In the genomic region with DNA sequence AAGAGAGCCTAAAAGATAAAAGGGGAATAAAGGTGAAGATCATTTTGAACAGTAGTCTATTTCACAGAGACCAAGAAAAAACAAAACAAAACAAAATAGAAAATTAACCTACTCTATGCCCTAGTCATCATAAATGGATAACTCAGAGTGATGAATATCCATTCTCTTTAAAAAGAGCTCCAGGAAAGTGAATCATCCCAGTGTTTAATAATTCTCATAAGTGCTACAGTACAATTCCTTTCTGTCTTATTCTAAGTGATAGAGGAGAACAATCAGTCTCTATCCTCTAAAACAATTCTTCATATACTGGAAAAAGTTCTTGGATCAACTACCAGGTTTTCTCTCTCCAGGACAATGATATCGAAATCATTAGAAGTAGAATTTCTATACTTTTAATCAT, we compare ENCODE assay signal across 16 cellular contexts.
"Had no signal": no experiment of that assay in that cellular context is flagged by ENCODE, and none has a peak within 500 bp of the region (broad histone marks: within the 10 kb centered on the region; RNA-seq: fewer than 3 reads in every experiment).

No MANE protein-coding gene starts in this region.

- H3K27ac Mint-ChIP-seq: naive thymus-derived CD4-positive, alpha-beta T cell; nephron progenitor cell had no signal

- H3K9me3 Mint-ChIP-seq: naive thymus-derived CD4-positive, alpha-beta T cell; nephron progenitor cell had no signal

- H3K4me1 Mint-ChIP-seq: nephron progenitor cell had no signal

- DNase-seq: cortex of kidney; effector memory CD4-positive, alpha-beta T cell; esophagus squamous epithelium; foreskin keratinocyte; mammary epithelial cell; naive thymus-derived CD4-positive, alpha-beta T cell; nephron progenitor cell; spleen; stimulated activated CD4-positive, alpha-beta T cell treated with anti-CD3 and anti-CD28 coated beads, Interleukin-15, amount 100 ng/mL, for 24 hours; stimulated activated CD4-positive, alpha-beta T cell treated with anti-CD3 and anti-CD28 coated beads, Interleukin-2, amount 100 ng/mL, for 24 hours; stimulated activated naive CD4-positive, alpha-beta T cell; stomach; substantia nigra; transverse colon had no signal

- H3K4me3 Mint-ChIP-seq: naive thymus-derived CD4-positive, alpha-beta T cell; nephron progenitor cell had no signal

- ATAC-seq: foreskin keratinocyte; left lobe of liver; naive thymus-derived CD4-positive, alpha-beta T cell; sciatic nerve had no signal

- H3K27me3 Mint-ChIP-seq: naive thymus-derived CD4-positive, alpha-beta T cell had no signal
